Comparison of ENCODE assay signal across 20 cellular contexts in the genomic region with DNA sequence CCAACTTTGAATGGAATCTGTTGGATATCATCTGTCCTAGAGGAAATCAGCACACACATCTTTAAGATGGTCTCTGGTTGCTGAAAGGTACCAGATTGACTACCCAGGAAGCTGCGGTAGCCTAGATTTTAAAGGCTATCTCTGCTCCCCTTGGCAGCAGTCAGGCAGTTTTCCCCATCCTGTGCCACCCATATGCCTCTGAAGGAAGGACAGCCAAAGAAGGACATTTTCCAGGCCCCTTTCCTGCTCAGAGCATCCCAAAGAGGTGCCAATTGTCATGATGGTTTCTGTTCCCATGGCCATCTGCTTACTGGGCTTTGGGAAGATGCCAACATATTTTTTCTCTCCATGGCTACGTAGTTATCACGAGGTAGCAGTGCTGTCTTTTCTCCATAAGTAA. TPM values are rescaled to one million over a fixed set of nuclear protein-coding genes. Genes with fewer than 3 reads are reported as not detected.
A peak's percentile ranks its signal among the peaks of the same experiment; 100 is the strongest.
DNase-seq lines count a peak whose midpoint lies in the region; ATAC-seq, FAIRE-seq and TF ChIP-seq lines count a peak whose summit lies in the region.
"Had no signal": no experiment of that assay in that cellular context is flagged by ENCODE, and none has a peak within 500 bp of the region (broad histone marks: within the 10 kb centered on the region; RNA-seq: fewer than 3 reads in every experiment).

No MANE protein-coding gene starts in this region.

- TF ChIP-seq CTCF in BE2C (IDR thresholded peaks at IDR 0.05; ENCODE audit: low read depth, low read length): no peak

- no peaks in the 10 kb centered on the region for H3K27me3 ChIP-seq in BE2C
- H3K27me3 ChIP-seq in CD4-positive, alpha-beta memory T cell (ENCODE audit: insufficient read depth, low read length): no peaks in the 10 kb centered on the region
- H3K27me3 ChIP-seq: BLaER1 had no signal

- intact Hi-C loops in CD4-positive, alpha-beta memory T cell (cut with micrococcal nuclease): no loop called here

- H3K27ac ChIP-seq in CD4-positive, alpha-beta memory T cell (ENCODE audit: low read depth, low read length): no peak overlapping the region
- H3K27ac ChIP-seq: A549, BLaER1, HL-60 had no signal

- ATAC-seq in activated naive CD4-positive, alpha-beta T cell treated with anti-CD3 and anti-CD28 coated beads, Interleukin-2, amount 50 U/mL, for 72 hours: no peak
- ATAC-seq in GM18868 (IDR thresholded peaks at IDR 0.05; ENCODE audit: unreplicated experiment): no peak
- ATAC-seq: A549 had no signal

- no peaks in the 10 kb centered on the region for H3K9me3 ChIP-seq in BE2C
- no peaks in the 10 kb centered on the region for H3K9me3 ChIP-seq in CD4-positive, alpha-beta memory T cell (ENCODE audit: control insufficient read depth in 1 of 2, low read length in 2 of 2)
- H3K9me3 ChIP-seq: A549, HAP-1 had no signal

- POLR2A ChIA-PET in CD4-positive, alpha-beta memory T cell (lab: Charles Lee; ENCODE audit: partially characterized antibody): no interaction called here

- DNase-seq in Ammon's horn (ENCODE audit: low spot score) (peak; percentile 4), BE2C (peak; percentile 43), cerebellar cortex (ENCODE audit: low spot score) (peak; percentile 99), middle frontal gyrus (ENCODE audit: extremely low spot score, low spot score) (peak; percentile 5), HTR-8/SVneo (ENCODE audit: insufficient read length, low spot score) (no peak)
- no peak for DNase-seq in activated naive CD4-positive, alpha-beta T cell treated with anti-CD3 and anti-CD28 coated beads, Interleukin-2, amount 50 U/mL, for 72 hours (ENCODE audit: low spot score in 2 of 2)
- DNase-seq in CD4-positive, alpha-beta memory T cell: no peak
- DNase-seq: DMS79, GOT3, IMR-90, KBM-7 had no signal

- CTCF ChIA-PET in CD4-positive, alpha-beta memory T cell (lab: Charles Lee; ENCODE audit: partially characterized antibody): no interaction called here

- no peak overlapping the region for H3K4me3 ChIP-seq in BE2C (ENCODE audit: low read depth, low read length)
- no peak overlapping the region for H3K4me3 ChIP-seq in CD4-positive, alpha-beta memory T cell (ENCODE audit: low read length in 2 of 2)
- H3K4me3 ChIP-seq: A549, BLaER1, HAP-1 had no signal

- no peak overlapping the region for H3K4me3 Mint-ChIP-seq in CD4-positive, alpha-beta memory T cell

- no peaks in the 10 kb centered on the region for H3K36me3 ChIP-seq in BE2C
- no peaks in the 10 kb centered on the region for H3K36me3 ChIP-seq in CD4-positive, alpha-beta memory T cell (ENCODE audit: insufficient read depth, low read length)
- H3K36me3 ChIP-seq: BLaER1, HAP-1 had no signal

- no peak overlapping the region for H3K27ac Mint-ChIP-seq in activated naive CD4-positive, alpha-beta T cell treated with anti-CD3 and anti-CD28 coated beads, Interleukin-2, amount 50 U/mL, for 72 hours
- H3K27ac Mint-ChIP-seq in CD4-positive, alpha-beta memory T cell: no peak overlapping the region

- H3K36me3 Mint-ChIP-seq in activated naive CD4-positive, alpha-beta T cell treated with anti-CD3 and anti-CD28 coated beads, Interleukin-2, amount 50 U/mL, for 72 hours: no peaks in the 10 kb centered on the region
- H3K36me3 Mint-ChIP-seq in CD4-positive, alpha-beta memory T cell: no peaks in the 10 kb centered on the region

- peaks cover 11 to 14% of the 10 kb centered on the region in 2 donors for H3K9me3 Mint-ChIP-seq in activated naive CD4-positive, alpha-beta T cell treated with anti-CD3 and anti-CD28 coated beads, Interleukin-2, amount 50 U/mL, for 72 hours
- H3K9me3 Mint-ChIP-seq in CD4-positive, alpha-beta memory T cell: peaks cover 0 to 9% (median 3%) of the 10 kb centered on the region in 8 donors

- H3K4me1 ChIP-seq in BE2C: peaks cover 10% of the 10 kb centered on the region
- no peaks in the 10 kb centered on the region for H3K4me1 ChIP-seq in CD4-positive, alpha-beta memory T cell (ENCODE audit: insufficient read depth, low read length)
- H3K4me1 ChIP-seq: A549, BLaER1, HAP-1 had no signal

- no peaks in the 10 kb centered on the region for H3K4me1 Mint-ChIP-seq in CD4-positive, alpha-beta memory T cell

- FAIRE-seq in HTR-8/SVneo (lab: Jason Lieb, UNC): no peak
- FAIRE-seq: A549, G401.6, GM12892, GM19239 had no signal

- no peaks in the 10 kb centered on the region for H3K27me3 Mint-ChIP-seq in CD4-positive, alpha-beta memory T cell

RNA-seq across cellular contexts. Expression of a gene that starts 39.7 kb away (rescaled TPM):
- 0.15 TPM for polyA plus RNA-seq in BE2C (2012; ENCODE audit: insufficient read depth, insufficient read length, low read depth)
- total RNA-seq in activated naive CD4-positive, alpha-beta T cell treated with anti-CD3 and anti-CD28 coated beads, Interleukin-2, amount 50 U/mL, for 72 hours: not detected
- not detected for total RNA-seq in CD4-positive, alpha-beta memory T cell
- polyA plus RNA-seq in CD4-positive, alpha-beta memory T cell: not detected
- total RNA-seq: IMR-90 had no signal
- polyA plus RNA-seq: AG04450, IMR-90 had no signal

Comparison
In these comparisons a context has a peak if more than half of its experiments do, and no peak if none do; other contexts are left out.
1. DNase-seq: peak in Ammon's horn (single experiment), BE2C (single experiment), cerebellar cortex (single experiment) and middle frontal gyrus (single experiment); none in activated naive CD4-positive, alpha-beta T cell treated with anti-CD3 and anti-CD28 coated beads, Interleukin-2, amount 50 U/mL, for 72 hours (0 of 2), HTR-8/SVneo (single experiment) and CD4-positive, alpha-beta memory T cell (0 of 5).